In the genomic region with DNA sequence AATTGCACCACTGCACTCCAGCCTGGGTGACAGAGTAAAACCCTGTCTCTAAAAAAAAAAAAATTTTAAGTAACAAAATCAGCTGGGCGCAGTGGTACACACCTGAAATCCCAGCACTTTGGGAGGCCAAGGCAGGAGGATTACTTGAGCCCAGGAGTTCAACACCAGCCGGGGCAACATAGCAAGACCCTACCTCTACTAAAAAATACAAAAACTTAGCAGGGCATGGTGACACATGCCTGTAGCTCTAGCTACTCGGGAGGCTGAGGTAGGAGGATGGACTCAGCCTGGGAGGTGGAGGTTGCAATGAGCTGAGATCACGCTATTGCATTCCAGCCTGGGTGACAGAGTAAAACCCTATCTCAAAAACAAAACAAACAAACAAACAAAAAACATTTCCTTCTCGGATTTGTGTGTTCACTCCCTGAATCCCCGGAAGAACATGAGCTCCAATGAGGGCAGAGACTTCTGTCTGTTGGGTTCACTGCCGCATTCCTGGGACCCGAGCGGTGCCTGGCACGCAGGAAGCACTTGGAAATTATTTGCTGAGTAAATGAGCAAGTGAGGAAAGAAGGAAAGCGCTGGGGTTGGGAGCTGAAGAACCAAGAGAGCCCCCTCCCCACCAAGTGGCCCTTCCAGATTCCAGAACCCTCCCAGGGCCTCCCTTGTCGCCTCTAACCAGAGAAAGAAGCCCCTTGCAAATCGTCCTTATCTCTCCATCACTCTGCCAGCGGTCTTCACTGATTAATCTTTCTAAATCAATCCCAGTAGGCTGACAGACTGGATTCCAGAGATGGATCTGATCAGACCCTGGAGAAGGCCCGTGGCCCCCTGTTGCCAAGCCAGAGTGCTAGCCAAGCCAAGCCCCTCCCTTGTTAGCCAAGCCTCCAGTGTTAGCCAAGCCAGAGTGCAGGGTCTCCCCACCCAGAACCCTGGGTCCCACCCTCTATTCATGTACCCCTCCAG, we compare ENCODE assay signal across 9 cellular contexts. TPM values are rescaled to one million over a fixed set of nuclear protein-coding genes. Genes with fewer than 3 reads are reported as not detected.
DNase-seq lines count a peak whose midpoint lies in the region; ATAC-seq and TF ChIP-seq lines count a peak whose summit lies in the region.
"Had no signal": no experiment of that assay in that cellular context is flagged by ENCODE, and none has a peak within 500 bp of the region (broad histone marks: within the 10 kb centered on the region; RNA-seq: fewer than 3 reads in every experiment).

No MANE protein-coding gene starts in this region.

- H3K27ac ChIP-seq in HUES6 (ENCODE audit: low read depth, low read length) = no peak overlapping the region
- peak overlapping the region; percentile 41 for H3K27ac ChIP-seq in brain microvascular endothelial cell
- peak overlapping the region; percentile 98 for H3K27ac ChIP-seq in thoracic aorta

- TF ChIP-seq CTCF in brain microvascular endothelial cell (IDR thresholded peaks at IDR 0.05; ENCODE audit: low read depth, low read length, missing control alignments) = no peak
- no peak for TF ChIP-seq CTCF in thoracic aorta (IDR thresholded peaks at IDR 0.05)

- H3K4me1 ChIP-seq in HUES6 (ENCODE audit: control insufficient read depth, insufficient read depth, low read length) (peaks cover 48% of the 10 kb centered on the region), thoracic aorta (ENCODE audit: control insufficient read depth in 1 of 2, low read depth in 2 of 2) (peaks cover 13 to 45% of the 10 kb centered on the region in 2 donors)

- no peaks in the 10 kb centered on the region for H3K9me3 Mint-ChIP-seq in T-helper 2 cell treated with Interferon-gamma antibody and Interleukin-4, amounts not matched to agents 5 μg/mL and 100 μg/mL, for 36 hours
- H3K9me3 Mint-ChIP-seq: activated T-helper 2 cell treated with anti-CD3 and anti-CD28 coated beads, Interferon-gamma antibody, Interleukin-2, Interleukin-4, amounts not matched to agents 10 μg/mL and 5 μg/mL and 100 μg/mL, durations not matched to agents 14 hours and 24 hours and 36 hours had no signal

- peak overlapping the region; percentile 69; the same call in 1 of the 2 replicates for H3K4me3 ChIP-seq in HUES6 (ENCODE audit: low read depth, low read length)
- H3K4me3 ChIP-seq in brain microvascular endothelial cell (ENCODE audit: low read depth, low read length) = no peak overlapping the region
- peak overlapping the region; percentile 23 for H3K4me3 ChIP-seq in thoracic aorta

- H3K27me3 Mint-ChIP-seq in T-helper 2 cell treated with Interferon-gamma antibody and Interleukin-4, amounts not matched to agents 5 μg/mL and 100 μg/mL, for 36 hours (ENCODE audit: low read depth) = peaks cover 65% of the 10 kb centered on the region

- H3K9ac ChIP-seq in HUES6 (ENCODE audit: low read length) = peak overlapping the region; percentile 95

- H3K27me3 ChIP-seq in HUES6 (ENCODE audit: control insufficient read depth, insufficient read depth, low read length) (peaks cover 53% of the 10 kb centered on the region), brain microvascular endothelial cell (replicated peaks) (no peaks in the 10 kb centered on the region), thoracic aorta (replicated peaks; ENCODE audit: insufficient read depth) (no peaks in the 10 kb centered on the region)

- peaks cover 8% of the 10 kb centered on the region for H3K4me1 Mint-ChIP-seq in T-helper 2 cell treated with Interferon-gamma antibody and Interleukin-4, amounts not matched to agents 5 μg/mL and 100 μg/mL, for 36 hours (ENCODE audit: low read depth)

- no peak for DNase-seq in brain microvascular endothelial cell
- peak; percentile 8 for DNase-seq in medulla oblongata (ENCODE audit: extremely low spot score)
- DNase-seq in thoracic aorta (ENCODE audit: low spot score) = no peak
- DNase-seq in ureter (ENCODE audit: low spot score) = no peak
- DNase-seq in NCI-H2107 treated with DMSO at 0.1 percent for 48 hours (lab: John Stamatoyannopoulos, UW; ENCODE audit: unreplicated experiment) = no peak
- no peak for DNase-seq in T-helper 2 cell treated with Interferon-gamma antibody and Interleukin-4, amounts not matched to agents 5 μg/mL and 100 μg/mL, for 36 hours (ENCODE audit: low spot score)
- DNase-seq: NCI-H1048 had no signal

- in situ Hi-C loops in brain microvascular endothelial cell (cut with HindIII; ENCODE audit: low pct_ligation_motif_present, low sequenced_read_pairs) = no loop called here

- H3K27ac Mint-ChIP-seq in T-helper 2 cell treated with Interferon-gamma antibody and Interleukin-4, amounts not matched to agents 5 μg/mL and 100 μg/mL, for 36 hours = no peak overlapping the region
- H3K27ac Mint-ChIP-seq: activated T-helper 2 cell treated with anti-CD3 and anti-CD28 coated beads, Interferon-gamma antibody, Interleukin-2, Interleukin-4, amounts not matched to agents 10 μg/mL and 5 μg/mL and 100 μg/mL, durations not matched to agents 14 hours and 24 hours and 36 hours had no signal

- H3K9me3 ChIP-seq in HUES6 (ENCODE audit: control insufficient read depth, insufficient read depth, low read depth, low read length) (no peaks in the 10 kb centered on the region), thoracic aorta (no peaks in the 10 kb centered on the region)

- H3K36me3 ChIP-seq in HUES6 (ENCODE audit: control insufficient read depth, insufficient read depth, low read length) = no peaks in the 10 kb centered on the region
- peaks cover 5% of the 10 kb centered on the region for H3K36me3 ChIP-seq in brain microvascular endothelial cell (replicated peaks)
- H3K36me3 ChIP-seq in thoracic aorta = peaks cover 7% of the 10 kb centered on the region

- no peak for ATAC-seq in thoracic aorta (ENCODE audit: insufficient number of reproducible peaks, low FRiP score, low read depth)

- H3K4me3 Mint-ChIP-seq in T-helper 2 cell treated with Interferon-gamma antibody and Interleukin-4, amounts not matched to agents 5 μg/mL and 100 μg/mL, for 36 hours = no peak overlapping the region

- no peaks in the 10 kb centered on the region for H3K36me3 Mint-ChIP-seq in T-helper 2 cell treated with Interferon-gamma antibody and Interleukin-4, amounts not matched to agents 5 μg/mL and 100 μg/mL, for 36 hours (ENCODE audit: low read depth)

RNA-seq across cellular contexts. Expression of gene TNRC18, which starts 6.2 kb away (rescaled TPM):
- total RNA-seq in thoracic aorta (100 to 1,000 TPM; 182 to 244 TPM), ureter (118 TPM)
